ENCODE assay signal across 8 cellular contexts in genomic region chr12:111405856-111406473, GRCh38. TPM values are rescaled to one million over a fixed set of nuclear protein-coding genes. Genes with fewer than 3 reads are reported as not detected.
A peak's percentile ranks its signal among the peaks of the same experiment; 100 is the strongest.
DNase-seq lines count a peak whose midpoint lies in the region; ATAC-seq and TF ChIP-seq lines count a peak whose summit lies in the region.

Gene SH2B3 (plus strand): TSS chr12:111405923. CDS start chr12:111418146, 12,223 bp downstream.

- peaks cover 39 to 49% (median 42%) of the 10 kb centered on the region in 11 experiments for H4K20me1 ChIP-seq in BLaER1 treated with 17β-estradiol and CSF1 and Interleukin-3, amounts not matched to agents 10 nM and 100 nM

- no peak for TF ChIP-seq CTCF in LNCaP clone FGC (IDR thresholded peaks at IDR 0.05; ENCODE audit: control insufficient read depth, extremely low read depth, insufficient read depth)
- TF ChIP-seq CTCF in fibroblast of the aortic adventitia (IDR thresholded peaks at IDR 0.05; ENCODE audit: insufficient read depth, low read length) = no peak
- TF ChIP-seq CTCF in parathyroid adenoma (IDR thresholded peaks at IDR 0.05) = no peak

- H3K36me3 ChIP-seq in BLaER1 treated with 17β-estradiol and CSF1 and Interleukin-3, amounts not matched to agents 10 nM and 100 nM = peaks cover 0 to 32% (median 8%) of the 10 kb centered on the region in 11 experiments; a peak in 11 of 22 replicates
- H3K36me3 ChIP-seq in parathyroid adenoma (ENCODE audit: control insufficient read depth, insufficient read depth, low read length) = no peaks in the 10 kb centered on the region

- peaks cover 2 to 4% of the 10 kb centered on the region in 2 donors for H3K36me3 Mint-ChIP-seq in activated T-cell treated with anti-CD3 and anti-CD28 coated beads, Interleukin-2, amount 50 U/mL, for 72 hours (ENCODE audit: insufficient read depth in 2 of 2)

- peaks cover 62% of the 10 kb centered on the region for H3K4me1 Mint-ChIP-seq in activated T-cell treated with anti-CD3 and anti-CD28 coated beads, Interleukin-2, amount 50 U/mL, for 72 hours (ENCODE audit: low read depth)

- H3K4me3 ChIP-seq in BLaER1 treated with 17β-estradiol and CSF1 and Interleukin-3, amounts not matched to agents 10 nM and 100 nM = peak within 1 kb of the TSS; percentile 84 to 100 (median 98)
- H3K4me3 ChIP-seq in LNCaP clone FGC (ENCODE audit: low read depth, low read length) (peak within 1 kb of the TSS; percentile 77), fibroblast of the aortic adventitia (ENCODE audit: low read depth, low read length) (peak within 1 kb of the TSS; percentile 91), parathyroid adenoma (ENCODE audit: low read depth, low read length) (peak within 1 kb of the TSS; percentile 63)

- peak within 1 kb of the TSS; percentile 92 to 99 (median 98) for H3K9ac ChIP-seq in BLaER1 treated with 17β-estradiol and CSF1 and Interleukin-3, amounts not matched to agents 10 nM and 100 nM
- H3K9ac ChIP-seq in parathyroid adenoma = no peak within 1 kb of the TSS

- no peaks in the 10 kb centered on the region for H3K79me2 ChIP-seq in parathyroid adenoma

- H3K27ac ChIP-seq in BLaER1 treated with 17β-estradiol and CSF1 and Interleukin-3, amounts not matched to agents 10 nM and 100 nM = peak within 1 kb of the TSS; percentile 94 to 99 (median 97)
- peak within 1 kb of the TSS; percentile 48 for H3K27ac ChIP-seq in parathyroid adenoma

- H3K27ac Mint-ChIP-seq in activated T-cell treated with anti-CD3 and anti-CD28 coated beads, Interleukin-2, amount 50 U/mL, for 72 hours = peak within 1 kb of the TSS; percentile 95

- H3K9me3 ChIP-seq in BLaER1 treated with 17β-estradiol and CSF1 and Interleukin-3, amounts not matched to agents 10 nM and 100 nM (replicated peaks in 1 of 11) = no peaks in the 10 kb centered on the region
- H3K9me3 ChIP-seq in parathyroid adenoma (ENCODE audit: control insufficient read depth, low read length) = no peaks in the 10 kb centered on the region

- no peaks in the 10 kb centered on the region for H3K27me3 ChIP-seq in BLaER1 treated with 17β-estradiol and CSF1 and Interleukin-3, amounts not matched to agents 10 nM and 100 nM
- no peaks in the 10 kb centered on the region for H3K27me3 ChIP-seq in parathyroid adenoma (ENCODE audit: control insufficient read depth, insufficient read depth, low read length)

- H3K9me3 Mint-ChIP-seq in activated T-cell treated with anti-CD3 and anti-CD28 coated beads, Interleukin-2, amount 50 U/mL, for 72 hours = no peaks in the 10 kb centered on the region

- peak within 1 kb of the TSS; percentile 85 for H2AFZ ChIP-seq in parathyroid adenoma

- no peaks in the 10 kb centered on the region for H3K27me3 Mint-ChIP-seq in activated T-cell treated with anti-CD3 and anti-CD28 coated beads, Interleukin-2, amount 50 U/mL, for 72 hours (ENCODE audit: low read depth)

- peak within 1 kb of the TSS; percentile 98 to 100 (median 100) for H3K4me2 ChIP-seq in BLaER1 treated with 17β-estradiol and CSF1 and Interleukin-3, amounts not matched to agents 10 nM and 100 nM
- H3K4me2 ChIP-seq in parathyroid adenoma (ENCODE audit: low read length) = peak within 1 kb of the TSS; percentile 79

- ATAC-seq in GM21360 (IDR thresholded peaks at IDR 0.05; ENCODE audit: unreplicated experiment) = peak; percentile 1
- ATAC-seq in activated T-cell treated with anti-CD3 and anti-CD28 coated beads, Interleukin-2, amount 50 U/mL, for 72 hours (replicated peaks in 1 of 2) = peak; percentile 42 to 44
- ATAC-seq in HG03457 (IDR thresholded peaks at IDR 0.05; ENCODE audit: unreplicated experiment) = no peak

- DNase-seq in LNCaP clone FGC (ENCODE audit: low read depth) (no peak), fibroblast of the aortic adventitia (ENCODE audit: low read depth) (peak; percentile 51), T-helper 9 cell (no peak)
- DNase-seq in activated T-cell treated with anti-CD3 and anti-CD28 coated beads, Interleukin-2, amount 50 U/mL, for 72 hours = peak; percentile 88

- peak within 1 kb of the TSS; percentile 94 to 98 for H3K4me3 Mint-ChIP-seq in activated T-cell treated with anti-CD3 and anti-CD28 coated beads, Interleukin-2, amount 50 U/mL, for 72 hours

- H3K4me1 ChIP-seq in BLaER1 treated with 17β-estradiol and CSF1 and Interleukin-3, amounts not matched to agents 10 nM and 100 nM = peaks cover 69 to 79% (median 75%) of the 10 kb centered on the region in 10 experiments
- peaks cover 5% of the 10 kb centered on the region for H3K4me1 ChIP-seq in parathyroid adenoma

RNA-seq across cellular contexts. Expression of gene SH2B3, which starts in this region (rescaled TPM):
- total RNA-seq in activated T-cell treated with anti-CD3 and anti-CD28 coated beads, Interleukin-2, amount 50 U/mL, for 72 hours = 10 to 100 TPM; 33.3 to 37.4 TPM
- total RNA-seq in fibroblast of the aortic adventitia (ENCODE audit: low replicate concordance) = 20.2 and 27.8 TPM in 2 replicates

Comparison
In these comparisons a context has a peak if more than half of its experiments do, and no peak if none do; other contexts are left out.
1. DNase-seq: peak in activated T-cell treated with anti-CD3 and anti-CD28 coated beads, Interleukin-2, amount 50 U/mL, for 72 hours (2 of 2) and fibroblast of the aortic adventitia (single experiment); none in LNCaP clone FGC (single experiment) and T-helper 9 cell (single experiment).
2. Peak in every context shown above with its lines, with median percentiles within 50 percentile points of each other: H3K4me3 ChIP-seq.